In genomic region chr5:146185161-146185560, GRCh38 we compare ENCODE assay signal across 15 cellular contexts.
DNase-seq lines count a peak whose midpoint lies in the region; ATAC-seq lines count a peak whose summit lies in the region.
"Had no signal": no experiment of that assay in that cellular context is flagged by ENCODE, and none has a peak within 500 bp of the region (broad histone marks: within the 10 kb centered on the region; RNA-seq: fewer than 3 reads in every experiment).

No MANE protein-coding gene starts in this region.

- no peak overlapping the region for H3K4me3 ChIP-seq in SK-N-MC
- H3K4me3 ChIP-seq: left ventricle myocardium inferior had no signal

- no peaks in the 10 kb centered on the region for H3K9me3 ChIP-seq in SK-N-MC (ENCODE audit: low read depth, low read length)
- H3K9me3 ChIP-seq: left ventricle myocardium inferior had no signal

- peak overlapping the region; percentile 40; the same call in 1 of the 2 replicates for H3K27ac ChIP-seq in SK-N-MC
- H3K27ac ChIP-seq in epithelial cell of prostate: peak overlapping the region; percentile 58
- H3K27ac ChIP-seq: left ventricle myocardium inferior, RWPE1 had no signal

- ATAC-seq in GM19351 (IDR thresholded peaks at IDR 0.05; ENCODE audit: unreplicated experiment) (no peak), GM19452 (IDR thresholded peaks at IDR 0.05; ENCODE audit: unreplicated experiment) (no peak)
- ATAC-seq: CD8-positive, alpha-beta T cell had no signal

- DNase-seq in SIG-M5 treated with dmso at 0.1 percent for 504 hours (lab: John Stamatoyannopoulos, UW; ENCODE audit: unreplicated experiment): peak; percentile 22
- DNase-seq in SIG-M5 (lab: John Stamatoyannopoulos, UW): no peak
- DNase-seq in ELR (ENCODE audit: low read depth): peak; percentile 80
- DNase-seq in SK-N-MC (ENCODE audit: low read depth, low spot score): no peak
- no peak for DNase-seq in epithelial cell of prostate (ENCODE audit: low read depth, low spot score)
- DNase-seq in germinal center (ENCODE audit: low spot score): no peak
- DNase-seq: 8988T; activated CD4-positive, alpha-beta T cell treated with anti-CD3 and anti-CD28 coated beads, Interleukin-2, amount 50 U/mL, for 4 hours; activated effector memory CD4-positive, alpha-beta T cell treated with Interleukin-2 at 50 U/mL for 16 hours; CD8-positive, alpha-beta T cell; left ventricle myocardium inferior; NCI-H2029 treated with DMSO at 0.1 percent for 48 hours had no signal

- H3K9ac ChIP-seq in SK-N-MC (ENCODE audit: insufficient read length): no peak overlapping the region

- H3K36me3 ChIP-seq in SK-N-MC (ENCODE audit: insufficient read depth, low read length): peaks cover 10% of the 10 kb centered on the region
- H3K36me3 ChIP-seq: left ventricle myocardium inferior had no signal

Comparison
In these comparisons a context has a peak if more than half of its experiments do, and no peak if none do; other contexts are left out.
1. DNase-seq: peak in SIG-M5 treated with dmso at 0.1 percent for 504 hours (single experiment) and ELR (single experiment); none in SIG-M5 (single experiment), SK-N-MC (single experiment), epithelial cell of prostate (single experiment) and germinal center (single experiment).